ENCODE assay signal across 2 cellular contexts in the genomic region with DNA sequence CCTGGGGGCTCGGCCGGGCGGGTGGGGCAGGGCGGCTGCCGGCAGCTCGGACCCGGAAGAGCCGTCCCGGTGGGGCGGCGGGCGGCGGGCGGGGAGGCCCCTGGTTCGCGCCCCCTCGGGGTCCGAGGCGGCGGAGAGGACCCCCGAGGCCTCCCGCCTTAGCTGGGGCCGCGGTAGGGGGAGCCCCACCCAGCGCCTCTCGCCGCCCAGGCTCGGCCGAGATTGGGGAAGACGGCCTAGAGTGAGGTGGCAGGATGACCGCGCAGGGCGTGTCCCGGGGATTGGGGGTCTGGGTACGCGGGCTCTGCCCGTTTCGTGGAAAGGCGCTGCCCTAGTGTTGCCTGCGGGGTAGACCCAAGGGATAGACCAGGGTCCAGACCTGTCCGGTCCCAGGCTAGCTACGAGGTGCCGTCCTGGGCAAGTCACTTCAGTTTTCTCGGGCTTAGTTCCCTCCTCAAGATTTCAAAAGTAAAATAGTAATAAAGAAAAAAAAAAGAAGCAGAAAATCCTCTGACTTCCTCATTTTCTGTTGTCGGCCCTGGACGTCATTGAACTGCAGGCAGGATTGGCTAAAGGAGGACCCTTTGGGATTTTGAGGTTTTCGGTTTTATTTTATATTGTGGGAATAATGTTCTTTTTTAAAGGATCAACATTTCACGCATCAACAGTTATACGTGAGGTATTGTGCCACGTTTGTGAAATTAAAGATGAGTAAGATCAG.
TF ChIP-seq lines count a peak whose summit lies in the region.

No MANE protein-coding gene starts in this region.

TF ChIP-seq in HEK293, 187 proteins besides CTCF, POLR2A, EP300 and RAD21 (continued from another document and continues in another):
- no peak; the same call in 1 of the 2 replicates for TF ChIP-seq ZNF121 (tag by site-specific recombination; IDR thresholded peaks at IDR 0.05)
- no peak for TF ChIP-seq ZNF501 (tag by site-specific recombination; IDR thresholded peaks at IDR 0.05)
- TF ChIP-seq, protein P1, sequence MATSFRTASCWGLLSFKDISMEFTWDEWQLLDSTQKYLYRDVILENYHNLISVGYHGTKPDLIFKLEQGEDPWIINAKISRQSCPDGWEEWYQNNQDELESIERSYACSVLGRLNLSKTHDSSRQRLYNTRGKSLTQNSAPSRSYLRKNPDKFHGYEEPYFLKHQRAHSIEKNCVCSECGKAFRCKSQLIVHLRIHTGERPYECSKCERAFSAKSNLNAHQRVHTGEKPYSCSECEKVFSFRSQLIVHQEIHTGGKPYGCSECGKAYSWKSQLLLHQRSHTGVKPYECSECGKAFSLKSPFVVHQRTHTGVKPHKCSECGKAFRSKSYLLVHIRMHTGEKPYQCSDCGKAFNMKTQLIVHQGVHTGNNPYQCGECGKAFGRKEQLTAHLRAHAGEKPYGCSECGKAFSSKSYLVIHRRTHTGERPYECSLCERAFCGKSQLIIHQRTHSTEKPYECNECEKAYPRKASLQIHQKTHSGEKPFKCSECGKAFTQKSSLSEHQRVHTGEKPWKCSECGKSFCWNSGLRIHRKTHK (tag by site-specific recombination; IDR thresholded peaks at IDR 0.05), result no peak
- TF ChIP-seq ZNF184 (tag by site-specific recombination; IDR thresholded peaks at IDR 0.05), result no peak
- no peak for TF ChIP-seq ZSCAN16 (tag by site-specific recombination; IDR thresholded peaks at IDR 0.05)
- TF ChIP-seq, protein P2, sequence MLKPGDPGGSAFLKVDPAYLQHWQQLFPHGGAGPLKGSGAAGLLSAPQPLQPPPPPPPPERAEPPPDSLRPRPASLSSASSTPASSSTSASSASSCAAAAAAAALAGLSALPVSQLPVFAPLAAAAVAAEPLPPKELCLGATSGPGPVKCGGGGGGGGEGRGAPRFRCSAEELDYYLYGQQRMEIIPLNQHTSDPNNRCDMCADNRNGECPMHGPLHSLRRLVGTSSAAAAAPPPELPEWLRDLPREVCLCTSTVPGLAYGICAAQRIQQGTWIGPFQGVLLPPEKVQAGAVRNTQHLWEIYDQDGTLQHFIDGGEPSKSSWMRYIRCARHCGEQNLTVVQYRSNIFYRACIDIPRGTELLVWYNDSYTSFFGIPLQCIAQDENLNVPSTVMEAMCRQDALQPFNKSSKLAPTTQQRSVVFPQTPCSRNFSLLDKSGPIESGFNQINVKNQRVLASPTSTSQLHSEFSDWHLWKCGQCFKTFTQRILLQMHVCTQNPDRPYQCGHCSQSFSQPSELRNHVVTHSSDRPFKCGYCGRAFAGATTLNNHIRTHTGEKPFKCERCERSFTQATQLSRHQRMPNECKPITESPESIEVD (tag by site-specific recombination; IDR thresholded peaks at IDR 0.05), result no peak
- TF ChIP-seq ZNF785 (tag by site-specific recombination; IDR thresholded peaks at IDR 0.05), result no peak
- no peak for TF ChIP-seq ZNF830 (tag by site-specific recombination; IDR thresholded peaks at IDR 0.05; ENCODE audit: low read depth)
- TF ChIP-seq, protein P3, sequence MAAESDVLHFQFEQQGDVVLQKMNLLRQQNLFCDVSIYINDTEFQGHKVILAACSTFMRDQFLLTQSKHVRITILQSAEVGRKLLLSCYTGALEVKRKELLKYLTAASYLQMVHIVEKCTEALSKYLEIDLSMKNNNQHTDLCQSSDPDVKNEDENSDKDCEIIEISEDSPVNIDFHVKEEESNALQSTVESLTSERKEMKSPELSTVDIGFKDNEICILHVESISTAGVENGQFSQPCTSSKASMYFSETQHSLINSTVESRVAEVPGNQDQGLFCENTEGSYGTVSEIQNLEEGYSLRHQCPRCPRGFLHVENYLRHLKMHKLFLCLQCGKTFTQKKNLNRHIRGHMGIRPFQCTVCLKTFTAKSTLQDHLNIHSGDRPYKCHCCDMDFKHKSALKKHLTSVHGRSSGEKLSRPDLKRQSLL (tag by site-specific recombination; IDR thresholded peaks at IDR 0.05), result no peak
- no peak for TF ChIP-seq BCL11A (tag by site-specific recombination; IDR thresholded peaks at IDR 0.05; ENCODE audit: low read depth)
- TF ChIP-seq ZNF214 (tag by site-specific recombination; IDR thresholded peaks at IDR 0.05; ENCODE audit: borderline replicate concordance), result no peak
- TF ChIP-seq REPIN1 (tag by site-specific recombination; IDR thresholded peaks at IDR 0.05; ENCODE audit: low read depth), result no peak
- TF ChIP-seq ZNF777 (tag by site-specific recombination; IDR thresholded peaks at IDR 0.05; ENCODE audit: borderline replicate concordance), result no peak
- 0 out of 2 replicates have a peak, but pooled peaks have one; percentile 12 for TF ChIP-seq ZNF596 (tag by site-specific recombination; IDR thresholded peaks at IDR 0.05)
- no peak for TF ChIP-seq ZNF10 (tag by site-specific recombination; IDR thresholded peaks at IDR 0.05)
- no peak for TF ChIP-seq HOXD13 (CRISPR knock-in tag; IDR thresholded peaks at IDR 0.05; ENCODE audit: borderline replicate concordance)
- TF ChIP-seq, protein P4, sequence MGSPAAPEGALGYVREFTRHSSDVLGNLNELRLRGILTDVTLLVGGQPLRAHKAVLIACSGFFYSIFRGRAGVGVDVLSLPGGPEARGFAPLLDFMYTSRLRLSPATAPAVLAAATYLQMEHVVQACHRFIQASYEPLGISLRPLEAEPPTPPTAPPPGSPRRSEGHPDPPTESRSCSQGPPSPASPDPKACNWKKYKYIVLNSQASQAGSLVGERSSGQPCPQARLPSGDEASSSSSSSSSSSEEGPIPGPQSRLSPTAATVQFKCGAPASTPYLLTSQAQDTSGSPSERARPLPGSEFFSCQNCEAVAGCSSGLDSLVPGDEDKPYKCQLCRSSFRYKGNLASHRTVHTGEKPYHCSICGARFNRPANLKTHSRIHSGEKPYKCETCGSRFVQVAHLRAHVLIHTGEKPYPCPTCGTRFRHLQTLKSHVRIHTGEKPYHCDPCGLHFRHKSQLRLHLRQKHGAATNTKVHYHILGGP (tag by site-specific recombination; IDR thresholded peaks at IDR 0.05), result no peak
- TF ChIP-seq ZNF521 (tag by site-specific recombination; IDR thresholded peaks at IDR 0.05), result no peak
- TF ChIP-seq ZNF324 (tag by site-specific recombination; IDR thresholded peaks at IDR 0.05), result no peak
- peak; percentile 59; the same call in 1 of the 2 replicates for TF ChIP-seq ZBTB20 (tag by site-specific recombination; IDR thresholded peaks at IDR 0.05)
- TF ChIP-seq ZBTB1 (tag by site-specific recombination; IDR thresholded peaks at IDR 0.05), result no peak
- no peak for TF ChIP-seq ZSCAN30 (tag by site-specific recombination; IDR thresholded peaks at IDR 0.05)
- TF ChIP-seq, protein P5, sequence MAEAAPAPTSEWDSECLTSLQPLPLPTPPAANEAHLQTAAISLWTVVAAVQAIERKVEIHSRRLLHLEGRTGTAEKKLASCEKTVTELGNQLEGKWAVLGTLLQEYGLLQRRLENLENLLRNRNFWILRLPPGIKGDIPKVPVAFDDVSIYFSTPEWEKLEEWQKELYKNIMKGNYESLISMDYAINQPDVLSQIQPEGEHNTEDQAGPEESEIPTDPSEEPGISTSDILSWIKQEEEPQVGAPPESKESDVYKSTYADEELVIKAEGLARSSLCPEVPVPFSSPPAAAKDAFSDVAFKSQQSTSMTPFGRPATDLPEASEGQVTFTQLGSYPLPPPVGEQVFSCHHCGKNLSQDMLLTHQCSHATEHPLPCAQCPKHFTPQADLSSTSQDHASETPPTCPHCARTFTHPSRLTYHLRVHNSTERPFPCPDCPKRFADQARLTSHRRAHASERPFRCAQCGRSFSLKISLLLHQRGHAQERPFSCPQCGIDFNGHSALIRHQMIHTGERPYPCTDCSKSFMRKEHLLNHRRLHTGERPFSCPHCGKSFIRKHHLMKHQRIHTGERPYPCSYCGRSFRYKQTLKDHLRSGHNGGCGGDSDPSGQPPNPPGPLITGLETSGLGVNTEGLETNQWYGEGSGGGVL (tag by site-specific recombination; IDR thresholded peaks at IDR 0.05), result peak; percentile 67
- no peak for TF ChIP-seq MYNN (tag by site-specific recombination; IDR thresholded peaks at IDR 0.05; ENCODE audit: borderline replicate concordance)
- TF ChIP-seq ZFP69B (tag by site-specific recombination; IDR thresholded peaks at IDR 0.05), result no peak

TF ChIP-seq in HepG2, 621 proteins besides CTCF, POLR2A, EP300 and RAD21 (continued from another document and continues in another):
- TF ChIP-seq, protein P6, sequence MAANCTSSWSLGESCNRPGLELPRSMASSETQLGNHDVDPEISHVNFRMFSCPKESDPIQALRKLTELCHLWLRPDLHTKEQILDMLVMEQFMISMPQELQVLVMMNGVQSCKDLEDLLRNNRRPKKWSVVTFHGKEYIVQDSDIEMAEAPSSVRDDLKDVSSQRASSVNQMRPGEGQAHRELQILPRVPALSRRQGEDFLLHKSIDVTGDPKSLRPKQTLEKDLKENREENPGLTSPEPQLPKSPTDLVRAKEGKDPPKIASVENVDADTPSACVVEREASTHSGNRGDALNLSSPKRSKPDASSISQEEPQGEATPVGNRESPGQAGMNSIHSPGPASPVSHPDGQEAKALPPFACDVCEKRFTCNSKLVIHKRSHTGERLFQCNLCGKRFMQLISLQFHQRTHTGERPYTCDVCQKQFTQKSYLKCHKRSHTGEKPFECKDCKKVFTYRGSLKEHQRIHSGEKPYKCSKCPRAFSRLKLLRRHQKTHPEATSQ (CRISPR knock-in tag; IDR thresholded peaks at IDR 0.05; ENCODE audit: borderline replicate concordance), result no peak
- TF ChIP-seq, protein P7, sequence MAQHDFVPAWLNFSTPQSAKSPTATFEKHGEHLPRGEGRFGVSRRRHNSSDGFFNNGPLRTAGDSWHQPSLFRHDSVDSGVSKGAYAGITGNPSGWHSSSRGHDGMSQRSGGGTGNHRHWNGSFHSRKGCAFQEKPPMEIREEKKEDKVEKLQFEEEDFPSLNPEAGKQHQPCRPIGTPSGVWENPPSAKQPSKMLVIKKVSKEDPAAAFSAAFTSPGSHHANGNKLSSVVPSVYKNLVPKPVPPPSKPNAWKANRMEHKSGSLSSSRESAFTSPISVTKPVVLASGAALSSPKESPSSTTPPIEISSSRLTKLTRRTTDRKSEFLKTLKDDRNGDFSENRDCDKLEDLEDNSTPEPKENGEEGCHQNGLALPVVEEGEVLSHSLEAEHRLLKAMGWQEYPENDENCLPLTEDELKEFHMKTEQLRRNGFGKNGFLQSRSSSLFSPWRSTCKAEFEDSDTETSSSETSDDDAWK (CRISPR knock-in tag; IDR thresholded peaks at IDR 0.05), result no peak
- TF ChIP-seq ZNF792 (CRISPR knock-in tag; IDR thresholded peaks at IDR 0.05) (no peak), ZNF558 (CRISPR knock-in tag; IDR thresholded peaks at IDR 0.05; ENCODE audit: borderline replicate concordance) (no peak), MYC (CRISPR knock-in tag; IDR thresholded peaks at IDR 0.05; ENCODE audit: borderline replicate concordance) (no peak), ZNF607 (CRISPR knock-in tag; IDR thresholded peaks at IDR 0.05; ENCODE audit: borderline replicate concordance) (no peak), ZEB1 (IDR thresholded peaks at IDR 0.05; ENCODE audit: insufficient replicate concordance, low read depth) (no peak), ZNF616 (CRISPR knock-in tag; IDR thresholded peaks at IDR 0.05; ENCODE audit: low read depth) (no peak), NBN (conservative IDR thresholded peaks at IDR 0.05) (no peak), ZSCAN25 (CRISPR knock-in tag; IDR thresholded peaks at IDR 0.05) (no peak), HMG20A (CRISPR knock-in tag; IDR thresholded peaks at IDR 0.05; ENCODE audit: borderline replicate concordance) (no peak)
- TF ChIP-seq, protein P8, sequence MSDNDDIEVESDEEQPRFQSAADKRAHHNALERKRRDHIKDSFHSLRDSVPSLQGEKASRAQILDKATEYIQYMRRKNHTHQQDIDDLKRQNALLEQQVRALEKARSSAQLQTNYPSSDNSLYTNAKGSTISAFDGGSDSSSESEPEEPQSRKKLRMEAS (IDR thresholded peaks at IDR 0.05), result no peak
- TF ChIP-seq, protein P9, sequence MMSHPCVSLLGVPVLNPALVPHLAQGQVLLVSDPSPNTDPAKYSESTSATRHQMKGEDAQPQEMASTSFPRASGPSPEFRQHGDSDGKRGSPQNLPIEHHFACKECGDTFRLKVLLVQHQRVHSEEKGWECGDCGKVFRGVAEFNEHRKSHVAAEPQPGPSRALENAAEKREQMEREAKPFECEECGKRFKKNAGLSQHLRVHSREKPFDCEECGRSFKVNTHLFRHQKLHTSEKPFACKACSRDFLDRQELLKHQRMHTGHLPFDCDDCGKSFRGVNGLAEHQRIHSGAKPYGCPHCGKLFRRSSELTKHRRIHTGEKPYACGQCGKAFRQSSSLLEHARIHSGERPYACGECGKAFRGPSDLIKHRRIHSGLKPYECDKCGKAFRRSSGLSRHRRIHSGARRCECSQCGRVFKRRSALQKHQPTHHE (CRISPR knock-in tag; IDR thresholded peaks at IDR 0.05; ENCODE audit: borderline replicate concordance), result no peak
- TF ChIP-seq, protein P10, sequence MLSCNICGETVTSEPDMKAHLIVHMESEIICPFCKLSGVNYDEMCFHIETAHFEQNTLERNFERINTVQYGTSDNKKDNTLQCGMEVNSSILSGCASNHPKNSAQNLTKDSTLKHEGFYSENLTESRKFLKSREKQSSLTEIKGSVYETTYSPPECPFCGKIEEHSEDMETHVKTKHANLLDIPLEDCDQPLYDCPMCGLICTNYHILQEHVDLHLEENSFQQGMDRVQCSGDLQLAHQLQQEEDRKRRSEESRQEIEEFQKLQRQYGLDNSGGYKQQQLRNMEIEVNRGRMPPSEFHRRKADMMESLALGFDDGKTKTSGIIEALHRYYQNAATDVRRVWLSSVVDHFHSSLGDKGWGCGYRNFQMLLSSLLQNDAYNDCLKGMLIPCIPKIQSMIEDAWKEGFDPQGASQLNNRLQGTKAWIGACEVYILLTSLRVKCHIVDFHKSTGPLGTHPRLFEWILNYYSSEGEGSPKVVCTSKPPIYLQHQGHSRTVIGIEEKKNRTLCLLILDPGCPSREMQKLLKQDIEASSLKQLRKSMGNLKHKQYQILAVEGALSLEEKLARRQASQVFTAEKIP (CRISPR knock-in tag; IDR thresholded peaks at IDR 0.05; ENCODE audit: borderline replicate concordance), result no peak
- TF ChIP-seq, protein P11, sequence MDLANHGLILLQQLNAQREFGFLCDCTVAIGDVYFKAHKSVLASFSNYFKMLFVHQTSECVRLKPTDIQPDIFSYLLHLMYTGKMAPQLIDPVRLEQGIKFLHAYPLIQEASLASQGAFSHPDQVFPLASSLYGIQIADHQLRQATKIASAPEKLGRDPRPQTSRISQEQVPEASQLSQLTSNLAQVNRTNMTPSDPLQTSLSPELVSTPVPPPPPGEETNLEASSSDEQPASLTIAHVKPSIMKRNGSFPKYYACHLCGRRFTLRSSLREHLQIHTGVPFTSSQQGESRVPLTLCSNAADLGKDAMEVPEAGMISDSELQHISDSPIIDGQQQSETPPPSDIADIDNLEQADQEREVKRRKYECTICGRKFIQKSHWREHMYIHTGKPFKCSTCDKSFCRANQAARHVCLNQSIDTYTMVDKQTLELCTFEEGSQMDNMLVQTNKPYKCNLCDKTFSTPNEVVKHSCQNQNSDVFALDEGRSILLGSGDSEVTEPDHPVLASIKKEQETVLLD (CRISPR knock-in tag; IDR thresholded peaks at IDR 0.05; ENCODE audit: low read depth), result no peak
- TF ChIP-seq, protein P12, sequence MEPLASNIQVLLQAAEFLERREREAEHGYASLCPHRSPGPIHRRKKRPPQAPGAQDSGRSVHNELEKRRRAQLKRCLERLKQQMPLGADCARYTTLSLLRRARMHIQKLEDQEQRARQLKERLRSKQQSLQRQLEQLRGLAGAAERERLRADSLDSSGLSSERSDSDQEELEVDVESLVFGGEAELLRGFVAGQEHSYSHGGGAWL (CRISPR knock-in tag; IDR thresholded peaks at IDR 0.05), result no peak
- TF ChIP-seq, protein P13, sequence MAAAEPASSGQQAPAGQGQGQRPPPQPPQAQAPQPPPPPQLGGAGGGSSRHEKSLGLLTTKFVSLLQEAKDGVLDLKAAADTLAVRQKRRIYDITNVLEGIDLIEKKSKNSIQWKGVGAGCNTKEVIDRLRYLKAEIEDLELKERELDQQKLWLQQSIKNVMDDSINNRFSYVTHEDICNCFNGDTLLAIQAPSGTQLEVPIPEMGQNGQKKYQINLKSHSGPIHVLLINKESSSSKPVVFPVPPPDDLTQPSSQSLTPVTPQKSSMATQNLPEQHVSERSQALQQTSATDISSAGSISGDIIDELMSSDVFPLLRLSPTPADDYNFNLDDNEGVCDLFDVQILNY (CRISPR knock-in tag; conservative IDR thresholded peaks at IDR 0.05), result no peak; the same call in 1 of the 2 replicates
